ENCODE assay signal across 20 cellular contexts in genomic region chr18:44630118-44630517, GRCh38.
"Had no signal": no experiment of that assay in that cellular context is flagged by ENCODE, and none has a peak within 500 bp of the region (broad histone marks: within the 10 kb centered on the region; RNA-seq: fewer than 3 reads in every experiment).

No MANE protein-coding gene starts in this region.

- H3K36me3 Mint-ChIP-seq: type B pancreatic cell had no signal

- H3K4me3 Mint-ChIP-seq: nephron progenitor cell, type B pancreatic cell had no signal

- H3K4me1 Mint-ChIP-seq: nephron progenitor cell had no signal

- H3K27me3 ChIP-seq: heart left ventricle, neutrophil, right atrium auricular region, sigmoid colon, suprapubic skin, thyroid gland had no signal

- H3K9me3 Mint-ChIP-seq: nephron progenitor cell, type B pancreatic cell had no signal

- H3K9me3 ChIP-seq: heart left ventricle, neutrophil, right atrium auricular region, sigmoid colon, suprapubic skin, thyroid gland had no signal

- H3K27ac ChIP-seq: heart left ventricle, neutrophil, right atrium auricular region, sigmoid colon, suprapubic skin, thyroid gland had no signal

- DNase-seq: effector memory CD4-positive, alpha-beta T cell; heart left ventricle; hippocampal formation; left colon; left ventricle myocardium superior; mesenchymal stem cell; midbrain; nephron progenitor cell; sigmoid colon; stimulated activated CD4-positive, alpha-beta T cell treated with anti-CD3 and anti-CD28 coated beads, Interleukin-2, amount 100 ng/mL, for 24 hours; stimulated activated CD4-positive, alpha-beta T cell treated with anti-CD3 and anti-CD28 coated beads, Interleukin-4, amount 100 ng/mL, for 4 hours; stimulated activated naive CD8-positive, alpha-beta T cell treated with anti-CD3 and anti-CD28 coated beads, Interleukin-15, Interleukin-2, amounts not matched to agents 100 U/mL and 50 U/mL, for 24 hours; thyroid gland had no signal

- ATAC-seq: esophagus mucosa; heart left ventricle; left colon; left ventricle myocardium superior; stimulated activated naive CD8-positive, alpha-beta T cell treated with anti-CD3 and anti-CD28 coated beads, Interleukin-15, Interleukin-2, amounts not matched to agents 100 U/mL and 50 U/mL, for 24 hours had no signal

- H3K27ac Mint-ChIP-seq: nephron progenitor cell, type B pancreatic cell had no signal

- H3K4me3 ChIP-seq: heart left ventricle, lung, right atrium auricular region, sigmoid colon, skin epidermis, suprapubic skin, thyroid gland had no signal

- H3K36me3 ChIP-seq: heart left ventricle, neutrophil, right atrium auricular region, sigmoid colon, suprapubic skin, thyroid gland had no signal
